23 cellular contexts compared by ENCODE assay signal in the genomic region with DNA sequence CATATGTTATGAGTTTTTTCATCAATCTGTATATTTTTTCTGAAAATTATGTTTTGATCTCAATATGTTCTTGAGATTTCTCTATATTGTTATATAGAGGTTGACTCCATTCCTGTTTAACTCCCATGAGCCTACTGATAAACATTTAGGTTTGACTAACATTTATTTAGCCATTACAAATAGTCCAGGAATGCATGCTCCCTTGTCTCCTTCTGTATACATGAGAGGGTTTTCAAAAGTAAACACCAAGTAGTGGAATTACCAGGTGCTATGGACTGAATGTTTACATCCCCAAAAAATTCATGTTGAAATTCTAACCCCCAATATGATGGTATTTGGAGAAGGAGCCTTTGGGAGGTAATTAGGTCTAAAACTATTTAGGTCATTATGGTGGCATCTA. TPM values are rescaled to one million over a fixed set of nuclear protein-coding genes. Genes with fewer than 3 reads are reported as not detected.
DNase-seq lines count a peak whose midpoint lies in the region; ATAC-seq, FAIRE-seq and TF ChIP-seq lines count a peak whose summit lies in the region.
"Had no signal": no experiment of that assay in that cellular context is flagged by ENCODE, and none has a peak within 500 bp of the region (broad histone marks: within the 10 kb centered on the region; RNA-seq: fewer than 3 reads in every experiment).

No MANE protein-coding gene starts in this region.

- no peak overlapping the region for H3K27ac Mint-ChIP-seq in Caco-2 (ENCODE audit: unreplicated experiment)
- H3K27ac Mint-ChIP-seq: CD8-positive, alpha-beta T cell had no signal

- in situ Hi-C loops in IMR-90 (cut with MboI; ENCODE audit: low sequenced_read_pairs): no loop called here

- H3K4me1 Mint-ChIP-seq in Caco-2 (ENCODE audit: low read depth, unreplicated experiment): peaks cover 7% of the 10 kb centered on the region

- no peak overlapping the region for H2AFZ ChIP-seq in IMR-90 (replicated peaks; ENCODE audit: low read length, poor library complexity)

- H2AK5ac ChIP-seq in IMR-90 (ENCODE audit: low read depth, low read length): no peak overlapping the region

- H3K27ac ChIP-seq in A549 (no peak overlapping the region), IMR-90 (ENCODE audit: insufficient read depth, low read length) (peak overlapping the region; percentile 88)
- H3K27ac ChIP-seq: 22Rv1 had no signal

- H3K14ac ChIP-seq in IMR-90 (replicated peaks; ENCODE audit: low read depth, low read length): no peak overlapping the region

- no peaks in the 10 kb centered on the region for H3K79me1 ChIP-seq in IMR-90 (ENCODE audit: low read depth in 1 of 2, low read length in 2 of 2)

- TF ChIP-seq POLR2A in A549 (IDR thresholded peaks at IDR 0.05; ENCODE audit: low read length) (no peak), IMR-90 (IDR thresholded peaks at IDR 0.05; ENCODE audit: low read depth, low read length) (no peak)

- no peak for TF ChIP-seq EP300 in A549 (IDR thresholded peaks at IDR 0.05)

- ATAC-seq in A549 (no peak; a peak in 1 of 6 replicates), IMR-90 (ENCODE audit: low read depth) (peak; percentile 93), sciatic nerve (no peak)
- ATAC-seq: CD8-positive, alpha-beta T cell; GM12878 had no signal

- BruUV-seq in IMR-90 (replicated peaks; lab: Mats Ljungman, UMichigan) (no TSS peak), Caco-2 (replicated peaks; lab: Mats Ljungman, UMichigan) (no TSS peak)

- H3K9me3 Mint-ChIP-seq in Caco-2 (ENCODE audit: unreplicated experiment): peaks cover 11% of the 10 kb centered on the region
- H3K9me3 Mint-ChIP-seq: CD8-positive, alpha-beta T cell had no signal

- CTCF ChIA-PET in A549 (lab: Yijun Ruan, JAX): no interaction called here
- CTCF ChIA-PET in IMR-90 (lab: Yijun Ruan, JAX): no interaction called here
- CTCF ChIA-PET in Caco-2 (lab: Charles Lee): no interaction called here

- TF ChIP-seq CTCF in A549 (IDR thresholded peaks at IDR 0.05) (no peak), IMR-90 (conservative IDR thresholded peaks at IDR 0.05; ENCODE audit: low read depth, low read length) (no peak), Caco-2 (IDR thresholded peaks at IDR 0.05; ENCODE audit: insufficient read depth in 1 of 2, low read depth in 1 of 2, low read length in 1 of 2, severe bottlenecking in 1 of 2, unreplicated experiment in 1 of 2) (no peak)

- H4K20me1 ChIP-seq in IMR-90 (ENCODE audit: insufficient read depth, low read length): no peaks in the 10 kb centered on the region

- H2AK9ac ChIP-seq in IMR-90 (replicated peaks; ENCODE audit: low read depth, low read length, poor library complexity): no peak overlapping the region

- DNase-seq in A549 (ENCODE audit: low read depth in 1 of 2, low spot score in 1 of 2) (no peak), IMR-90 (peak; percentile 68), adipocyte (ENCODE audit: low read depth) (peak; percentile 13), iris pigment epithelial cell (ENCODE audit: low read depth) (peak; percentile 6), GM19239 (ENCODE audit: insufficient read length, low spot score) (no peak), NCI-H1930 (lab: John Stamatoyannopoulos, UW) (no peak), sciatic nerve (ENCODE audit: low spot score) (no peak), Caco-2 (no peak)
- DNase-seq: ACHN; C1 segment of cervical spinal cord; CD8-positive, alpha-beta T cell; DMS 273 treated with DMSO at 0.1 percent for 48 hours; DMS79; EL; GDM1; GOT3; H7; HCEC 1CT had no signal

- peaks cover 9% of the 10 kb centered on the region; the same call in 1 of the 3 replicates for H3K4me1 ChIP-seq in A549
- H3K4me1 ChIP-seq in IMR-90 (ENCODE audit: control insufficient read depth, insufficient read depth, low read length): peaks cover 13% of the 10 kb centered on the region
- H3K4me1 ChIP-seq in adipocyte (ENCODE audit: control insufficient read depth, insufficient read depth, low read length): no peaks in the 10 kb centered on the region
- H3K4me1 ChIP-seq in Caco-2: peaks cover 14% of the 10 kb centered on the region

- H3K4me2 ChIP-seq in A549 (peak overlapping the region; percentile 31; the same call in 2 of the 3 replicates), IMR-90 (ENCODE audit: low read depth, low read length) (peak overlapping the region; percentile 62)

- H3K4me3 ChIP-seq in A549 (no peak overlapping the region), IMR-90 (ENCODE audit: insufficient read depth, low read depth, low read length) (no peak overlapping the region), adipocyte (ENCODE audit: low read length) (no peak overlapping the region), Caco-2 (ENCODE audit: low read depth, low read length) (no peak overlapping the region)
- H3K4me3 ChIP-seq: GM12878 had no signal

- H3K9ac ChIP-seq in IMR-90 (ENCODE audit: low read depth, low read length) (no peak overlapping the region), adipocyte (ENCODE audit: low read length) (no peak overlapping the region)

- peak overlapping the region; percentile 92 for H3K4ac ChIP-seq in IMR-90 (ENCODE audit: low read depth, low read length)

- H3K18ac ChIP-seq in IMR-90 (ENCODE audit: low read depth, low read length): peak overlapping the region; percentile 99; the same call in 1 of the 2 replicates

- H2BK120ac ChIP-seq in IMR-90 (ENCODE audit: low read depth, low read length): peak overlapping the region; percentile 93

- no peak overlapping the region for H4K5ac ChIP-seq in IMR-90 (ENCODE audit: low read depth, low read length)

- H3K56ac ChIP-seq in IMR-90 (ENCODE audit: extremely low read depth, insufficient read depth, low read length): peak overlapping the region; percentile 56; the same call in 1 of the 2 replicates

- dilution Hi-C loops in IMR-90 (cut with HindIII; ENCODE audit: low sequenced_read_pairs, unreplicated experiment): no loop called here

- H3K9me1 ChIP-seq in IMR-90 (ENCODE audit: insufficient read depth, low read length): peaks cover 15% of the 10 kb centered on the region

- POLR2A ChIA-PET in A549 (lab: Yijun Ruan, JAX): no interaction called here
- POLR2A ChIA-PET in IMR-90 (lab: Charles Lee; ENCODE audit: unreplicated experiment): no interaction called here
- POLR2A ChIA-PET in Caco-2 (lab: Charles Lee): no interaction called here

- H3K4me3 Mint-ChIP-seq in Caco-2 (ENCODE audit: unreplicated experiment): no peak overlapping the region
- H3K4me3 Mint-ChIP-seq: CD8-positive, alpha-beta T cell had no signal

- peak overlapping the region; percentile 91 for H2BK5ac ChIP-seq in IMR-90 (ENCODE audit: low read depth, low read length, poor library complexity, severe bottlenecking)

- H3K36me3 ChIP-seq in IMR-90 (ENCODE audit: control insufficient read depth, insufficient read depth, low read length) (no peaks in the 10 kb centered on the region), adipocyte (ENCODE audit: control insufficient read depth, insufficient read depth, low read length, severe bottlenecking) (no peaks in the 10 kb centered on the region), Caco-2 (ENCODE audit: control insufficient read depth, insufficient read depth, low read length) (no peaks in the 10 kb centered on the region)

- intact Hi-C loops in IMR-90 (cut with micrococcal nuclease): no loop called here
- intact Hi-C loops in sciatic nerve (cut with DNase I): no loop called here
- intact Hi-C loops in Caco-2 (cut with micrococcal nuclease; ENCODE audit: unreplicated experiment): no loop called here

- no peak overlapping the region for H3K23ac ChIP-seq in IMR-90 (ENCODE audit: low read depth, low read length)

- peak overlapping the region; percentile 71 to 87 for H4K8ac ChIP-seq in IMR-90 (ENCODE audit: low read depth in 2 of 2, low read length in 2 of 2)

- no peaks in the 10 kb centered on the region for H3K27me3 ChIP-seq in IMR-90 (ENCODE audit: control insufficient read depth, insufficient read depth, low read length)
- H3K27me3 ChIP-seq in adipocyte (replicated peaks; ENCODE audit: control insufficient read depth, insufficient read depth, low read length): no peaks in the 10 kb centered on the region
- no peaks in the 10 kb centered on the region for H3K27me3 ChIP-seq in Caco-2 (replicated peaks; ENCODE audit: control insufficient read depth, insufficient read depth, low read length)

- peak overlapping the region; percentile 95; the same call in 1 of the 3 replicates for H2BK15ac ChIP-seq in IMR-90 (ENCODE audit: low read depth, low read length)

- H4K91ac ChIP-seq in IMR-90 (ENCODE audit: insufficient read depth, low read depth, low read length): peak overlapping the region; percentile 95; the same call in 1 of the 2 replicates

- no peaks in the 10 kb centered on the region for H3K27me3 Mint-ChIP-seq in Caco-2 (ENCODE audit: insufficient read depth, unreplicated experiment)

- peak overlapping the region; percentile 93 for H2BK20ac ChIP-seq in IMR-90 (ENCODE audit: low read depth, low read length)

- no peak for FAIRE-seq in A549 (lab: Jason Lieb, UNC)
- FAIRE-seq in GM19239 (lab: Jason Lieb, UNC): no peak
- FAIRE-seq: A204.1, D721Med, GM12878 had no signal

- no peaks in the 10 kb centered on the region for H3K36me3 Mint-ChIP-seq in Caco-2 (ENCODE audit: insufficient read depth, unreplicated experiment)
- H3K36me3 Mint-ChIP-seq: CD8-positive, alpha-beta T cell had no signal

- TF ChIP-seq RAD21 in A549 (conservative IDR thresholded peaks at IDR 0.05 in 1 of 2, IDR thresholded peaks at IDR 0.05 in 1 of 2): no peak
- no peak for TF ChIP-seq RAD21 in IMR-90 (IDR thresholded peaks at IDR 0.05; ENCODE audit: low read length)

- H3K9me3 ChIP-seq in A549 (no peaks in the 10 kb centered on the region), IMR-90 (ENCODE audit: control insufficient read depth, insufficient read depth, low read length) (no peaks in the 10 kb centered on the region), adipocyte (ENCODE audit: control insufficient read depth, low read length) (no peaks in the 10 kb centered on the region), Caco-2 (no peaks in the 10 kb centered on the region; the same call in 1 of the 2 replicates)

RNA-seq across cellular contexts. Expression of a gene that starts 3.5 kb away (rescaled TPM):
- polyA plus RNA-seq in A549 (2011; rRNA removed): not detected in 2 replicates
- polyA plus RNA-seq in A549 (2012; cell fraction: cytosol; rRNA removed): not detected in 2 replicates
- not detected in 2 replicates for polyA plus RNA-seq in A549 (2012; cell fraction: nucleus; rRNA removed)
- not detected in 3 replicates for polyA plus RNA-seq in A549 (2017; fragmentation: RNase III; extraction: RNeasy Plus Mini Kit Qiagen cat#74134 plus additional on column Dnase treatment)
- polyA minus RNA-seq in A549 (2011; rRNA and poly(A)+ RNA removed): not detected in 2 replicates
- not detected in 2 replicates for total RNA-seq in IMR-90 (2012; rRNA removed)
- not detected in 2 replicates for polyA plus RNA-seq in IMR-90 (2012; rRNA removed)
- not detected in 2 replicates for polyA plus RNA-seq in IMR-90 (2012; cell fraction: cytosol; rRNA removed)
- polyA plus RNA-seq in IMR-90 (2012; cell fraction: nucleus; rRNA removed; ENCODE audit: low replicate concordance): not detected in 2 replicates
- not detected for total RNA-seq in sciatic nerve
- not detected in 2 replicates for total RNA-seq in Caco-2 (2022)
- total RNA-seq: CD8-positive, alpha-beta T cell; GM12878; H7 had no signal
- polyA plus RNA-seq: BJ, GM12878 had no signal

RNA-seq across cellular contexts. Expression of a gene that starts 14.7 kb away (rescaled TPM):
- polyA plus RNA-seq in A549 (2011; rRNA removed): not detected in 2 replicates
- not detected in 2 replicates for polyA plus RNA-seq in A549 (2012; cell fraction: cytosol; rRNA removed)
- not detected in 2 replicates for polyA plus RNA-seq in A549 (2012; cell fraction: nucleus; rRNA removed)
- polyA plus RNA-seq in A549 (2017; fragmentation: RNase III; extraction: RNeasy Plus Mini Kit Qiagen cat#74134 plus additional on column Dnase treatment): not detected in 3 replicates
- not detected in 2 replicates for polyA minus RNA-seq in A549 (2011; rRNA and poly(A)+ RNA removed)
- total RNA-seq in IMR-90 (2012; rRNA removed): not detected in 2 replicates
- not detected in 2 replicates for polyA plus RNA-seq in IMR-90 (2012; rRNA removed)
- not detected in 2 replicates for polyA plus RNA-seq in IMR-90 (2012; cell fraction: cytosol; rRNA removed)
- polyA plus RNA-seq in IMR-90 (2012; cell fraction: nucleus; rRNA removed; ENCODE audit: low replicate concordance): not detected in 2 replicates
- total RNA-seq in sciatic nerve: not detected
- not detected in 2 replicates for total RNA-seq in Caco-2 (2022)
- total RNA-seq: CD8-positive, alpha-beta T cell; GM12878; H7 had no signal
- polyA plus RNA-seq: BJ, GM12878 had no signal

RNA-seq across cellular contexts. Expression of a gene that starts 43.1 kb away (rescaled TPM):
- polyA plus RNA-seq in A549 (2011; rRNA removed) (14.2 and 18.8 TPM in 2 replicates), A549 (2017; fragmentation: RNase III; extraction: RNeasy Plus Mini Kit Qiagen cat#74134 plus additional on column Dnase treatment) (21.1 to 28.1 TPM (median 25.8 TPM) in 3 replicates), IMR-90 (2012; rRNA removed) (8.7 and 10.1 TPM in 2 replicates)
- 9.0 and 11.4 TPM in 2 replicates for polyA plus RNA-seq in A549 (2012; cell fraction: cytosol; rRNA removed)
- 3.9 and 5.0 TPM in 2 replicates for polyA plus RNA-seq in A549 (2012; cell fraction: nucleus; rRNA removed)
- 27.1 and 30.5 TPM in 2 replicates for polyA minus RNA-seq in A549 (2011; rRNA and poly(A)+ RNA removed)
- total RNA-seq in IMR-90 (2012; rRNA removed) (22.2 and 38.3 TPM in 2 replicates), sciatic nerve (21.9 TPM), Caco-2 (2022) (20.7 and 20.8 TPM in 2 replicates)
- 4.5 and 4.6 TPM in 2 replicates for polyA plus RNA-seq in IMR-90 (2012; cell fraction: cytosol; rRNA removed)
- 1.8 and 4.0 TPM in 2 replicates for polyA plus RNA-seq in IMR-90 (2012; cell fraction: nucleus; rRNA removed; ENCODE audit: low replicate concordance)

RNA-seq across cellular contexts. Expression of a gene that starts 43.2 kb away (rescaled TPM):
- polyA plus RNA-seq in A549 (2011; rRNA removed) (not detected in 2 replicates), A549 (2017; fragmentation: RNase III; extraction: RNeasy Plus Mini Kit Qiagen cat#74134 plus additional on column Dnase treatment) (not detected in 3 replicates), IMR-90 (2012; rRNA removed) (not detected in 2 replicates)
- polyA plus RNA-seq in A549 (2012; cell fraction: cytosol; rRNA removed): not detected in 2 replicates
- polyA plus RNA-seq in A549 (2012; cell fraction: nucleus; rRNA removed): not detected in 2 replicates
- not detected in 2 replicates for polyA minus RNA-seq in A549 (2011; rRNA and poly(A)+ RNA removed)
- total RNA-seq in IMR-90 (2012; rRNA removed) (not detected in 2 replicates), sciatic nerve (not detected), Caco-2 (2022) (not detected in 2 replicates)
- polyA plus RNA-seq in IMR-90 (2012; cell fraction: cytosol; rRNA removed): not detected in 2 replicates
- polyA plus RNA-seq in IMR-90 (2012; cell fraction: nucleus; rRNA removed; ENCODE audit: low replicate concordance): not detected in 2 replicates
- total RNA-seq: CD8-positive, alpha-beta T cell; GM12878; H7 had no signal
- polyA plus RNA-seq: BJ, GM12878 had no signal

Comparison
In these comparisons a context has a peak if more than half of its experiments do, and no peak if none do; other contexts are left out.
1. DNase-seq: peak in IMR-90 (single experiment), adipocyte (single experiment) and iris pigment epithelial cell (single experiment); none in A549 (0 of 2), GM19239 (single experiment), NCI-H1930 (0 of 2), sciatic nerve (single experiment) and Caco-2 (0 of 2).